ENCODE assay signal across 2 cellular contexts in genomic region chr1:110218739-110219138, GRCh38.
TF ChIP-seq lines count a peak whose summit lies in the region.

No MANE protein-coding gene starts in this region.

TF ChIP-seq in GM23338, 12 proteins besides CTCF, POLR2A, EP300 and RAD21 (continued from another document):
- TF ChIP-seq REST (IDR thresholded peaks at IDR 0.05; ENCODE audit: unreplicated experiment) (peak; percentile 76), ZNF462 (CRISPR knock-in tag; IDR thresholded peaks at IDR 0.05) (no peak), ZNF114 (CRISPR knock-in tag; IDR thresholded peaks at IDR 0.05) (no peak), EZH2phosphoT487 (IDR thresholded peaks at IDR 0.05; ENCODE audit: unreplicated experiment) (no peak)
- TF ChIP-seq, protein P1, sequence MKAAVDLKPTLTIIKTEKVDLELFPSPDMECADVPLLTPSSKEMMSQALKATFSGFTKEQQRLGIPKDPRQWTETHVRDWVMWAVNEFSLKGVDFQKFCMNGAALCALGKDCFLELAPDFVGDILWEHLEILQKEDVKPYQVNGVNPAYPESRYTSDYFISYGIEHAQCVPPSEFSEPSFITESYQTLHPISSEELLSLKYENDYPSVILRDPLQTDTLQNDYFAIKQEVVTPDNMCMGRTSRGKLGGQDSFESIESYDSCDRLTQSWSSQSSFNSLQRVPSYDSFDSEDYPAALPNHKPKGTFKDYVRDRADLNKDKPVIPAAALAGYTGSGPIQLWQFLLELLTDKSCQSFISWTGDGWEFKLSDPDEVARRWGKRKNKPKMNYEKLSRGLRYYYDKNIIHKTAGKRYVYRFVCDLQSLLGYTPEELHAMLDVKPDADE (IDR thresholded peaks at IDR 0.05) = no peak
TF ChIP-seq in GM23338: peak in this region for 1.

TF ChIP-seq in WTC11, 78 proteins besides CTCF, POLR2A, EP300 and RAD21 (continued from another document):
- TF ChIP-seq, protein P2, sequence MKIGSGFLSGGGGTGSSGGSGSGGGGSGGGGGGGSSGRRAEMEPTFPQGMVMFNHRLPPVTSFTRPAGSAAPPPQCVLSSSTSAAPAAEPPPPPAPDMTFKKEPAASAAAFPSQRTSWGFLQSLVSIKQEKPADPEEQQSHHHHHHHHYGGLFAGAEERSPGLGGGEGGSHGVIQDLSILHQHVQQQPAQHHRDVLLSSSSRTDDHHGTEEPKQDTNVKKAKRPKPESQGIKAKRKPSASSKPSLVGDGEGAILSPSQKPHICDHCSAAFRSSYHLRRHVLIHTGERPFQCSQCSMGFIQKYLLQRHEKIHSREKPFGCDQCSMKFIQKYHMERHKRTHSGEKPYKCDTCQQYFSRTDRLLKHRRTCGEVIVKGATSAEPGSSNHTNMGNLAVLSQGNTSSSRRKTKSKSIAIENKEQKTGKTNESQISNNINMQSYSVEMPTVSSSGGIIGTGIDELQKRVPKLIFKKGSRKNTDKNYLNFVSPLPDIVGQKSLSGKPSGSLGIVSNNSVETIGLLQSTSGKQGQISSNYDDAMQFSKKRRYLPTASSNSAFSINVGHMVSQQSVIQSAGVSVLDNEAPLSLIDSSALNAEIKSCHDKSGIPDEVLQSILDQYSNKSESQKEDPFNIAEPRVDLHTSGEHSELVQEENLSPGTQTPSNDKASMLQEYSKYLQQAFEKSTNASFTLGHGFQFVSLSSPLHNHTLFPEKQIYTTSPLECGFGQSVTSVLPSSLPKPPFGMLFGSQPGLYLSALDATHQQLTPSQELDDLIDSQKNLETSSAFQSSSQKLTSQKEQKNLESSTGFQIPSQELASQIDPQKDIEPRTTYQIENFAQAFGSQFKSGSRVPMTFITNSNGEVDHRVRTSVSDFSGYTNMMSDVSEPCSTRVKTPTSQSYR (CRISPR knock-in tag; IDR thresholded peaks at IDR 0.05) = no peak
- TF ChIP-seq, protein P3, sequence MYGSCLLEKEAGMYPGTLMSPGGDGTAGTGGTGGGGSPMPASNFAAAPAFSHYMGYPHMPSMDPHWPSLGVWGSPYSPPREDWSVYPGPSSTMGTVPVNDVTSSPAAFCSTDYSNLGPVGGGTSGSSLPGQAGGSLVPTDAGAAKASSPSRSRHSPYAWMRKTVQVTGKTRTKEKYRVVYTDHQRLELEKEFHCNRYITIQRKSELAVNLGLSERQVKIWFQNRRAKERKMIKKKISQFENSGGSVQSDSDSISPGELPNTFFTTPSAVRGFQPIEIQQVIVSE (CRISPR knock-in tag; IDR thresholded peaks at IDR 0.05; ENCODE audit: borderline replicate concordance) = no peak
- TF ChIP-seq, protein P4, sequence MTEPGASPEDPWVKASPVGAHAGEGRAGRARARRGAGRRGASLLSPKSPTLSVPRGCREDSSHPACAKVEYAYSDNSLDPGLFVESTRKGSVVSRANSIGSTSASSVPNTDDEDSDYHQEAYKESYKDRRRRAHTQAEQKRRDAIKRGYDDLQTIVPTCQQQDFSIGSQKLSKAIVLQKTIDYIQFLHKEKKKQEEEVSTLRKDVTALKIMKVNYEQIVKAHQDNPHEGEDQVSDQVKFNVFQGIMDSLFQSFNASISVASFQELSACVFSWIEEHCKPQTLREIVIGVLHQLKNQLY (CRISPR knock-in tag; IDR thresholded peaks at IDR 0.05) = no peak
- TF ChIP-seq ZSCAN18 (CRISPR knock-in tag; IDR thresholded peaks at IDR 0.05) (no peak), GABPB1 (CRISPR knock-in tag; IDR thresholded peaks at IDR 0.05) (no peak), ATF6 (CRISPR knock-in tag; IDR thresholded peaks at IDR 0.05) (no peak), GTF2I (CRISPR knock-in tag; conservative IDR thresholded peaks at IDR 0.05) (no peak), FOXP1 (CRISPR knock-in tag; IDR thresholded peaks at IDR 0.05; ENCODE audit: borderline replicate concordance) (no peak)
- TF ChIP-seq, protein P5, sequence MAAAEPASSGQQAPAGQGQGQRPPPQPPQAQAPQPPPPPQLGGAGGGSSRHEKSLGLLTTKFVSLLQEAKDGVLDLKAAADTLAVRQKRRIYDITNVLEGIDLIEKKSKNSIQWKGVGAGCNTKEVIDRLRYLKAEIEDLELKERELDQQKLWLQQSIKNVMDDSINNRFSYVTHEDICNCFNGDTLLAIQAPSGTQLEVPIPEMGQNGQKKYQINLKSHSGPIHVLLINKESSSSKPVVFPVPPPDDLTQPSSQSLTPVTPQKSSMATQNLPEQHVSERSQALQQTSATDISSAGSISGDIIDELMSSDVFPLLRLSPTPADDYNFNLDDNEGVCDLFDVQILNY (CRISPR knock-in tag; IDR thresholded peaks at IDR 0.05) = no peak
- TF ChIP-seq, protein P6, sequence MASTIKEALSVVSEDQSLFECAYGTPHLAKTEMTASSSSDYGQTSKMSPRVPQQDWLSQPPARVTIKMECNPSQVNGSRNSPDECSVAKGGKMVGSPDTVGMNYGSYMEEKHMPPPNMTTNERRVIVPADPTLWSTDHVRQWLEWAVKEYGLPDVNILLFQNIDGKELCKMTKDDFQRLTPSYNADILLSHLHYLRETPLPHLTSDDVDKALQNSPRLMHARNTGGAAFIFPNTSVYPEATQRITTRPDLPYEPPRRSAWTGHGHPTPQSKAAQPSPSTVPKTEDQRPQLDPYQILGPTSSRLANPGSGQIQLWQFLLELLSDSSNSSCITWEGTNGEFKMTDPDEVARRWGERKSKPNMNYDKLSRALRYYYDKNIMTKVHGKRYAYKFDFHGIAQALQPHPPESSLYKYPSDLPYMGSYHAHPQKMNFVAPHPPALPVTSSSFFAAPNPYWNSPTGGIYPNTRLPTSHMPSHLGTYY (CRISPR knock-in tag; IDR thresholded peaks at IDR 0.05) = no peak
- TF ChIP-seq, protein P7, sequence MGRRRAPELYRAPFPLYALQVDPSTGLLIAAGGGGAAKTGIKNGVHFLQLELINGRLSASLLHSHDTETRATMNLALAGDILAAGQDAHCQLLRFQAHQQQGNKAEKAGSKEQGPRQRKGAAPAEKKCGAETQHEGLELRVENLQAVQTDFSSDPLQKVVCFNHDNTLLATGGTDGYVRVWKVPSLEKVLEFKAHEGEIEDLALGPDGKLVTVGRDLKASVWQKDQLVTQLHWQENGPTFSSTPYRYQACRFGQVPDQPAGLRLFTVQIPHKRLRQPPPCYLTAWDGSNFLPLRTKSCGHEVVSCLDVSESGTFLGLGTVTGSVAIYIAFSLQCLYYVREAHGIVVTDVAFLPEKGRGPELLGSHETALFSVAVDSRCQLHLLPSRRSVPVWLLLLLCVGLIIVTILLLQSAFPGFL (CRISPR knock-in tag; IDR thresholded peaks at IDR 0.05; ENCODE audit: borderline replicate concordance) = no peak
